10 cellular contexts compared by ENCODE assay signal in the genomic region with DNA sequence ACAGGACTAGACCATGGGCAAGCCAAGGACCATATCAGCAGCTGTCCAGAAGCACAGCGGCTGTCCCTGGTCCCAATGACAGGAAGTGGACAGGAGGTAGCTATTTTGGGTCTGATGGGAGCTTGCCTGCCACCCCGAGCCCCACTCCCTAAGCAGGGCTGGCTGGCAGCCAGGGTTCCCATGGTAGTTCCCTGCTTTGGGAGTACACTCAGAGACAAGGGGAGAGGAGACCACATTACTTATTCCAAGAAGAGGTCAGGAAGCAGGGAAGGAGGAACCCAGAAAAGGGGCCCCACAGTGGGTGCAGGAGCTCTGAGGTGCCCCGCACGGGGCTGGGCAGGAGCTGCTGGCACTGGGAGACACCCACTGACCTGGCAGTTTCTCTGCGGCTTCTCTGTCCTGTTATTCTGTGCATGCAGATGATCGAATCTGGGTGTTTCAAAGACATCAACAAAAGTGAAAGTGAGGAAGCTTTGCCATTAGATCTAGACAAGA. TPM values are rescaled to one million over a fixed set of nuclear protein-coding genes. Genes with fewer than 3 reads are reported as not detected.
DNase-seq lines count a peak whose midpoint lies in the region; ATAC-seq and TF ChIP-seq lines count a peak whose summit lies in the region.
"Had no signal": no experiment of that assay in that cellular context is flagged by ENCODE, and none has a peak within 500 bp of the region (broad histone marks: within the 10 kb centered on the region; RNA-seq: fewer than 3 reads in every experiment).

No MANE protein-coding gene starts in this region.

- TF ChIP-seq CTCF in cardiac muscle cell (IDR thresholded peaks at IDR 0.05; ENCODE audit: low read depth, low read length) (no peak), stomach (IDR thresholded peaks at IDR 0.05) (no peak)

- no peaks in the 10 kb centered on the region for H3K36me3 Mint-ChIP-seq in activated CD4-positive, alpha-beta T cell treated with anti-CD3 and anti-CD28 coated beads for 36 hours (ENCODE audit: low read depth)
- H3K36me3 Mint-ChIP-seq in T-helper 2 cell treated with Interferon-gamma antibody and Interleukin-4, amounts not matched to agents 5 μg/mL and 100 μg/mL, for 36 hours (ENCODE audit: low read depth) = no peaks in the 10 kb centered on the region

- H3K4me3 ChIP-seq in cardiac muscle cell (no peak overlapping the region), stomach (peak overlapping the region; percentile 3 to 25 (median 17)), MG63 (no peak overlapping the region)

- TF ChIP-seq POLR2A in stomach (IDR thresholded peaks at IDR 0.05) = no peak

- POLR2A ChIA-PET in activated CD4-positive, alpha-beta T cell treated with anti-CD3 and anti-CD28 coated beads for 36 hours (lab: Charles Lee) = interaction anchor here (0.6 to 0.8 kb wide), 2 partner anchors 24 to 75 kb away, joined by 6 to 10 read pairs; a partner anchor contains a TSS

- H3K27me3 ChIP-seq in cardiac muscle cell (no peaks in the 10 kb centered on the region), stomach (peaks cover 0 to 27% (median 0%) of the 10 kb centered on the region in 3 donors), MG63 (no peaks in the 10 kb centered on the region)
- H3K27me3 ChIP-seq: adrenal gland had no signal

- ATAC-seq in activated CD4-positive, alpha-beta T cell treated with anti-CD3 and anti-CD28 coated beads for 36 hours = peak; percentile 19
- ATAC-seq in GM18517 (IDR thresholded peaks at IDR 0.05; ENCODE audit: unreplicated experiment) = no peak

- peak overlapping the region; percentile 11 for H3K27ac Mint-ChIP-seq in activated CD4-positive, alpha-beta T cell treated with anti-CD3 and anti-CD28 coated beads for 36 hours
- peak overlapping the region; percentile 21 for H3K27ac Mint-ChIP-seq in T-helper 2 cell treated with Interferon-gamma antibody and Interleukin-4, amounts not matched to agents 5 μg/mL and 100 μg/mL, for 36 hours

- peak; percentile 29 for DNase-seq in activated CD4-positive, alpha-beta T cell treated with anti-CD3 and anti-CD28 coated beads for 36 hours
- DNase-seq in activated CD4-positive, alpha-beta T cell treated with anti-CD3 and anti-CD28 coated beads for 48 hours = no peak
- no peak for DNase-seq in T-helper 2 cell treated with Interferon-gamma antibody and Interleukin-4, amounts not matched to agents 5 μg/mL and 100 μg/mL, for 36 hours (ENCODE audit: low spot score)
- DNase-seq in cardiac muscle cell (ENCODE audit: low read depth in 1 of 2, low spot score in 1 of 2) (peak; percentile 17 to 76), stomach (no peak), MG63 (no peak)
- DNase-seq in activated CD4-positive, CD25-positive, alpha-beta regulatory T cell treated with anti-CD3 and anti-CD28 coated beads, Interleukin-2, amount 50 U/mL, for 72 hours = no peak

- CTCF ChIA-PET in activated CD4-positive, alpha-beta T cell treated with anti-CD3 and anti-CD28 coated beads for 36 hours (lab: Charles Lee) = interaction anchor here (0.7 to 1.6 kb wide), 10 partner anchors 10 to 84 kb away, joined by 3 to 19 read pairs (median 4); no protein-coding TSS in a partner anchor

- intact Hi-C loops in activated CD4-positive, alpha-beta T cell treated with anti-CD3 and anti-CD28 coated beads for 36 hours (cut with DNase I, micrococcal nuclease) = loop anchor here (1.0 to 2.0 kb wide), 4 partner anchors 29 to 274 kb away; no protein-coding TSS in a partner anchor
- intact Hi-C loops in stomach (cut with DNase I; ENCODE audit: low total_unique reads) = loop anchor here (10.0 kb wide), 1 partner anchor 273 kb away; no protein-coding TSS in a partner anchor

- H3K36me3 ChIP-seq in cardiac muscle cell = no peaks in the 10 kb centered on the region
- no peaks in the 10 kb centered on the region for H3K36me3 ChIP-seq in stomach
- no peaks in the 10 kb centered on the region for H3K36me3 ChIP-seq in MG63
- H3K36me3 ChIP-seq: adrenal gland had no signal

- peak overlapping the region; percentile 34 for H3K4me3 Mint-ChIP-seq in activated CD4-positive, alpha-beta T cell treated with anti-CD3 and anti-CD28 coated beads for 36 hours
- H3K4me3 Mint-ChIP-seq in T-helper 2 cell treated with Interferon-gamma antibody and Interleukin-4, amounts not matched to agents 5 μg/mL and 100 μg/mL, for 36 hours = peak overlapping the region; percentile 69

- peaks cover 6% of the 10 kb centered on the region for H3K27me3 Mint-ChIP-seq in activated CD4-positive, alpha-beta T cell treated with anti-CD3 and anti-CD28 coated beads for 36 hours
- no peaks in the 10 kb centered on the region for H3K27me3 Mint-ChIP-seq in T-helper 2 cell treated with Interferon-gamma antibody and Interleukin-4, amounts not matched to agents 5 μg/mL and 100 μg/mL, for 36 hours (ENCODE audit: low read depth)

- no peaks in the 10 kb centered on the region for H3K9me3 Mint-ChIP-seq in activated CD4-positive, alpha-beta T cell treated with anti-CD3 and anti-CD28 coated beads for 36 hours (ENCODE audit: low read depth)
- no peaks in the 10 kb centered on the region for H3K9me3 Mint-ChIP-seq in T-helper 2 cell treated with Interferon-gamma antibody and Interleukin-4, amounts not matched to agents 5 μg/mL and 100 μg/mL, for 36 hours

- 14 to 50% (median 34%) methylated on average over 6 of the region's 6 CpGs for WGBS in stomach, 5 donors

- H3K4me1 ChIP-seq in cardiac muscle cell (ENCODE audit: low read depth) = peaks cover 9% of the 10 kb centered on the region
- H3K4me1 ChIP-seq in stomach = peaks cover 25 to 44% (median 34%) of the 10 kb centered on the region in 4 donors

- peaks cover 36% of the 10 kb centered on the region for H3K4me1 Mint-ChIP-seq in activated CD4-positive, alpha-beta T cell treated with anti-CD3 and anti-CD28 coated beads for 36 hours
- H3K4me1 Mint-ChIP-seq in T-helper 2 cell treated with Interferon-gamma antibody and Interleukin-4, amounts not matched to agents 5 μg/mL and 100 μg/mL, for 36 hours (ENCODE audit: low read depth) = peaks cover 32% of the 10 kb centered on the region

- H3K27ac ChIP-seq in cardiac muscle cell (peak overlapping the region; percentile 30), stomach (peak overlapping the region in 1 of 5 donors; percentile 20)
- H3K27ac ChIP-seq: adrenal gland had no signal

- TF ChIP-seq EP300 in stomach (IDR thresholded peaks at IDR 0.05) = no peak

- H3K9me3 ChIP-seq in cardiac muscle cell (ENCODE audit: low read depth) (no peaks in the 10 kb centered on the region), stomach (no peaks in the 10 kb centered on the region), MG63 (no peaks in the 10 kb centered on the region)
- H3K9me3 ChIP-seq: adrenal gland had no signal

RNA-seq across cellular contexts. Expression of a gene that starts 36.3 kb away (rescaled TPM):
- not detected for total RNA-seq in activated CD4-positive, alpha-beta T cell treated with anti-CD3 and anti-CD28 coated beads for 36 hours
- total RNA-seq in cardiac muscle cell (not detected in 2 replicates), stomach (not detected)
- polyA plus RNA-seq in cardiac muscle cell (not detected in 2 replicates), stomach (not detected)
- total RNA-seq in MG63 (2014; rRNA removed; shearing (Covaris generic); ENCODE audit: low replicate concordance) = not detected in 2 replicates
- total RNA-seq: adrenal gland, pulmonary artery endothelial cell had no signal
- polyA plus RNA-seq: adrenal gland had no signal

RNA-seq across cellular contexts. Expression of a gene that starts 36.5 kb away (rescaled TPM):
- total RNA-seq in activated CD4-positive, alpha-beta T cell treated with anti-CD3 and anti-CD28 coated beads for 36 hours = 100 to 1,000 TPM in 1 of 2 experiments, 10 to 100 TPM in 1; 80.1 to 127 TPM
- total RNA-seq in cardiac muscle cell = 27.4 and 38.6 TPM in 2 replicates
- 9.7 and 11.4 TPM in 2 replicates for polyA plus RNA-seq in cardiac muscle cell
- total RNA-seq in stomach = 10 to 100 TPM; 39.0 to 95.7 (median 74.7) TPM
- 10 to 100 TPM in 1 of 3 donors, 1 to 10 TPM in 2; 3.4 to 14.3 (median 7.3) TPM for polyA plus RNA-seq in stomach
- 6.4 and 8.1 TPM in 2 replicates for total RNA-seq in MG63 (2014; rRNA removed; shearing (Covaris generic); ENCODE audit: low replicate concordance)

Comparison
In these comparisons a context has a peak if more than half of its experiments do, and no peak if none do; other contexts are left out.
1. DNase-seq: peak in activated CD4-positive, alpha-beta T cell treated with anti-CD3 and anti-CD28 coated beads for 36 hours (single experiment) and cardiac muscle cell (2 of 2); none in activated CD4-positive, alpha-beta T cell treated with anti-CD3 and anti-CD28 coated beads for 48 hours (single experiment), T-helper 2 cell treated with Interferon-gamma antibody and Interleukin-4, amounts not matched to agents 5 μg/mL and 100 μg/mL, for 36 hours (single experiment), stomach (single experiment), activated CD4-positive, CD25-positive, alpha-beta regulatory T cell treated with anti-CD3 and anti-CD28 coated beads, Interleukin-2, amount 50 U/mL, for 72 hours (single experiment) and MG63 (single experiment).
2. H3K4me3 ChIP-seq: peak in stomach (4 of 4); none in cardiac muscle cell (single experiment) and MG63 (single experiment).